Comparison of ENCODE assay signal across 1 cellular context in genomic region chr12:108630481-108631207, GRCh38.
TF ChIP-seq lines count a peak whose summit lies in the region.

No MANE protein-coding gene starts in this region.

TF ChIP-seq in SK-N-SH, 30 proteins besides CTCF, POLR2A, EP300 and RAD21 (continued from another document):
- TF ChIP-seq, protein P1, sequence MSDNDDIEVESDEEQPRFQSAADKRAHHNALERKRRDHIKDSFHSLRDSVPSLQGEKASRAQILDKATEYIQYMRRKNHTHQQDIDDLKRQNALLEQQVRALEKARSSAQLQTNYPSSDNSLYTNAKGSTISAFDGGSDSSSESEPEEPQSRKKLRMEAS (IDR thresholded peaks at IDR 0.05; ENCODE audit: low read depth), result 0 out of 2 replicates have a peak, but pooled peaks have one; percentile 35
